In the genomic region with DNA sequence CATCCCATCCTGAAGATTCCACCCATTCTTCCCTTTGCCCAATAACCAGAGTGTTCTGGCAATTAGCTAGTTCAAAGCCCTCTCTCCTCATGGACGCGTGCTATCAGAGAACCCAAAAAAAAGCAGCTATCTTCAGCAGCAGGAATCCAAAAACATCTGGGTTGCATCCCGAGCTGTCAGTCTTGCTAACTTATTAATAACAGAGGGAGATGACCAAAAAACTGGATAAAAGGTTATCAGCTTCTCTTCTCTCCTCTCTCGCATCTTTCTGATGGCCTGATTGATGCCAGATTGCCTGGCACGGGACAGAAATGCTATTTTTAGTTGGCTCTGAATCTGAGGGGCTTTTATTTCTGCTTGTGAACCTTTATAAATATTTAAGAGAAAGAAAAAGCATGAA, we compare ENCODE assay signal across 36 cellular contexts.
"Had no signal": no experiment of that assay in that cellular context is flagged by ENCODE, and none has a peak within 500 bp of the region (broad histone marks: within the 10 kb centered on the region; RNA-seq: fewer than 3 reads in every experiment).

No MANE protein-coding gene starts in this region.

- H3K27ac ChIP-seq: adrenal gland, body of pancreas, esophagus muscularis mucosa, foreskin keratinocyte, gastrocnemius medialis, heart left ventricle, WERI-Rb-1 had no signal

- DNase-seq: activated B cell treated with CpG ODN at 0.5 μM for 24 hours; activated CD4-positive, alpha-beta T cell treated with anti-CD3 and anti-CD28 coated beads for 48 hours; activated CD4-positive, alpha-beta T cell treated with anti-CD3 and anti-CD28 coated beads, Interleukin-2, amount 50 U/mL, for 1 hour; activated CD4-positive, alpha-beta T cell treated with anti-CD3 and anti-CD28 coated beads, Interleukin-2, amount 50 U/mL, for 48 hours; activated CD8-positive, alpha-beta memory T cell treated with anti-CD3 and anti-CD28 coated beads, Interleukin-2, amount 50 U/mL, for 48 hours; activated gamma-delta T cell; activated naive CD4-positive, alpha-beta T cell; activated naive CD8-positive, alpha-beta T cell treated with anti-CD3 and anti-CD28 coated beads for 36 hours; activated naive CD8-positive, alpha-beta T cell treated with anti-CD3 and anti-CD28 coated beads, Interleukin-2, amount 50 U/mL, for 24 hours; activated T-cell treated with anti-CD3 and anti-CD28 coated beads for 4 hours; activated T-cell treated with anti-CD3 and anti-CD28 coated beads, Interleukin-2, amount 50 U/mL, for 24 hours; activated T-cell treated with anti-CD3 and anti-CD28 coated beads, Interleukin-2, amount 50 U/mL, for 72 hours; adrenal gland; amygdala; aorta; body of pancreas; caudate nucleus; cortex of kidney; dermis blood vessel endothelial cell; effector CD4-positive, alpha-beta T cell; effector memory CD8-positive, alpha-beta T cell; erythroblast; foreskin keratinocyte; gastrocnemius medialis; glutamatergic neuron; SW 1271; T-cell; T1000; WERI-Rb-1 had no signal

- H3K4me3 ChIP-seq: adrenal gland, body of pancreas, esophagus muscularis mucosa, gastrocnemius medialis, heart left ventricle had no signal

- H3K27me3 Mint-ChIP-seq: activated B cell treated with CpG ODN at 0.5 μM for 24 hours; activated naive CD4-positive, alpha-beta T cell treated with anti-CD3 and anti-CD28 coated beads, Interleukin-2, amount 50 U/mL, for 24 hours; activated naive CD8-positive, alpha-beta T cell treated with anti-CD3 and anti-CD28 coated beads for 36 hours; activated naive CD8-positive, alpha-beta T cell treated with anti-CD3 and anti-CD28 coated beads, Interleukin-2, amount 50 U/mL, for 24 hours; activated T-cell treated with anti-CD3 and anti-CD28 coated beads, Interleukin-2, amount 50 U/mL, for 24 hours; effector memory CD8-positive, alpha-beta T cell; T-cell had no signal

- H3K36me3 ChIP-seq: adrenal gland, esophagus muscularis mucosa, gastrocnemius medialis, heart left ventricle, WERI-Rb-1 had no signal

- ATAC-seq: activated CD4-positive, CD25-positive, alpha-beta regulatory T cell treated with anti-CD3 and anti-CD28 coated beads, Interleukin-2, amount 50 U/mL, for 24 hours; activated naive CD8-positive, alpha-beta T cell treated with anti-CD3 and anti-CD28 coated beads, Interleukin-2, amount 50 U/mL, for 24 hours; activated T-cell treated with anti-CD3 and anti-CD28 coated beads, Interleukin-2, amount 50 U/mL, for 72 hours; body of pancreas; effector memory CD8-positive, alpha-beta T cell; foreskin keratinocyte; gastrocnemius medialis; heart left ventricle; T-cell had no signal

- H3K9me3 Mint-ChIP-seq: activated B cell treated with CpG ODN at 0.5 μM for 24 hours; activated naive CD4-positive, alpha-beta T cell treated with anti-CD3 and anti-CD28 coated beads, Interleukin-2, amount 50 U/mL, for 24 hours; activated naive CD8-positive, alpha-beta T cell treated with anti-CD3 and anti-CD28 coated beads for 36 hours; activated naive CD8-positive, alpha-beta T cell treated with anti-CD3 and anti-CD28 coated beads, Interleukin-2, amount 50 U/mL, for 24 hours; activated T-cell treated with anti-CD3 and anti-CD28 coated beads, Interleukin-2, amount 50 U/mL, for 24 hours; activated T-cell treated with anti-CD3 and anti-CD28 coated beads, Interleukin-2, amount 50 U/mL, for 72 hours; effector memory CD8-positive, alpha-beta T cell; T-cell; T-helper 1 cell treated with Interleukin-12 subunit alpha and Interleukin-12 subunit beta and Interleukin-4 antibody, amounts not matched to agents 30 μg/mL and 1 μg/mL, for 36 hours; T-helper 2 cell treated with Interferon-gamma antibody and Interleukin-4, amounts not matched to agents 5 μg/mL and 100 μg/mL, for 36 hours had no signal

- H3K4me1 ChIP-seq: adrenal gland, body of pancreas, foreskin keratinocyte had no signal

- H3K27me3 ChIP-seq: adrenal gland, body of pancreas, esophagus muscularis mucosa, gastrocnemius medialis, heart left ventricle had no signal

- H3K27ac Mint-ChIP-seq: activated B cell treated with CpG ODN at 0.5 μM for 24 hours; activated naive CD8-positive, alpha-beta T cell treated with anti-CD3 and anti-CD28 coated beads for 36 hours; activated naive CD8-positive, alpha-beta T cell treated with anti-CD3 and anti-CD28 coated beads, Interleukin-2, amount 50 U/mL, for 24 hours; activated T-cell treated with anti-CD3 and anti-CD28 coated beads, Interleukin-2, amount 50 U/mL, for 24 hours; activated T-cell treated with anti-CD3 and anti-CD28 coated beads, Interleukin-2, amount 50 U/mL, for 72 hours; T-cell; T-helper 1 cell treated with Interleukin-12 subunit alpha and Interleukin-12 subunit beta and Interleukin-4 antibody, amounts not matched to agents 30 μg/mL and 1 μg/mL, for 36 hours; T-helper 2 cell treated with Interferon-gamma antibody and Interleukin-4, amounts not matched to agents 5 μg/mL and 100 μg/mL, for 36 hours had no signal

- FAIRE-seq: colon had no signal

- H3K36me3 Mint-ChIP-seq: activated naive CD4-positive, alpha-beta T cell treated with anti-CD3 and anti-CD28 coated beads, Interleukin-2, amount 50 U/mL, for 24 hours; activated naive CD8-positive, alpha-beta T cell treated with anti-CD3 and anti-CD28 coated beads for 36 hours; T-cell had no signal

- H3K4me3 Mint-ChIP-seq: activated B cell treated with CpG ODN at 0.5 μM for 24 hours; activated naive CD4-positive, alpha-beta T cell treated with anti-CD3 and anti-CD28 coated beads, Interleukin-2, amount 50 U/mL, for 24 hours; activated naive CD8-positive, alpha-beta T cell treated with anti-CD3 and anti-CD28 coated beads for 36 hours; activated naive CD8-positive, alpha-beta T cell treated with anti-CD3 and anti-CD28 coated beads, Interleukin-2, amount 50 U/mL, for 24 hours; activated T-cell treated with anti-CD3 and anti-CD28 coated beads, Interleukin-2, amount 50 U/mL, for 24 hours; activated T-cell treated with anti-CD3 and anti-CD28 coated beads, Interleukin-2, amount 50 U/mL, for 72 hours; effector memory CD8-positive, alpha-beta T cell; T-cell; T-helper 1 cell treated with Interleukin-12 subunit alpha and Interleukin-12 subunit beta and Interleukin-4 antibody, amounts not matched to agents 30 μg/mL and 1 μg/mL, for 36 hours; T-helper 2 cell treated with Interferon-gamma antibody and Interleukin-4, amounts not matched to agents 5 μg/mL and 100 μg/mL, for 36 hours had no signal

- H3K9me3 ChIP-seq: adrenal gland, body of pancreas, esophagus muscularis mucosa, gastrocnemius medialis, heart left ventricle had no signal
